In genomic region chr18:57210101-57210661, GRCh38 we compare ENCODE assay signal across 8 cellular contexts.
DNase-seq lines count a peak whose midpoint lies in the region; ATAC-seq, FAIRE-seq and TF ChIP-seq lines count a peak whose summit lies in the region.

No MANE protein-coding gene starts in this region.

- DNase-seq in A549 (ENCODE audit: low read depth in 1 of 2, low spot score in 1 of 2) (peak; percentile 66 to 76), NCI-H2196 treated with DMSO at 0.1 percent for 48 hours (lab: John Stamatoyannopoulos, UW; ENCODE audit: unreplicated experiment) (peak; percentile 5), astrocyte of the hippocampus (ENCODE audit: low read depth, low spot score) (peak; percentile 89), smooth muscle cell (lab: John Stamatoyannopoulos, UW; ENCODE audit: unreplicated experiment) (peak; percentile 6)

- TF ChIP-seq POLR2A in A549 (IDR thresholded peaks at IDR 0.05; ENCODE audit: low read length) = no peak

- peaks cover 8% of the 10 kb centered on the region for H3F3A ChIP-seq in smooth muscle cell (ENCODE audit: low read depth)

- H3K4me3 ChIP-seq in A549 = no peak overlapping the region
- H3K4me3 ChIP-seq in iPS-20b (ENCODE audit: low read length) = peak overlapping the region; percentile 47
- H3K4me3 ChIP-seq in smooth muscle cell = peak overlapping the region; percentile 35

- peak overlapping the region; percentile 6; the same call in 1 of the 2 replicates for H3K9ac ChIP-seq in iPS-20b (ENCODE audit: low read depth, low read length)
- no peak overlapping the region for H3K9ac ChIP-seq in smooth muscle cell (ENCODE audit: low read depth)

- no peak for TF ChIP-seq RAD21 in A549 (conservative IDR thresholded peaks at IDR 0.05 in 1 of 2, IDR thresholded peaks at IDR 0.05 in 1 of 2)

- POLR2A ChIA-PET in A549 (lab: Yijun Ruan, JAX) = no interaction called here

- no peaks in the 10 kb centered on the region for H3K79me2 ChIP-seq in smooth muscle cell (ENCODE audit: low read depth)

- ATAC-seq in A549 (peak; percentile 100), GM18517 (IDR thresholded peaks at IDR 0.05; ENCODE audit: unreplicated experiment) (peak; percentile 40), HG02981 (IDR thresholded peaks at IDR 0.05; ENCODE audit: unreplicated experiment) (no peak), GM21390 (IDR thresholded peaks at IDR 0.05; ENCODE audit: unreplicated experiment) (no peak)

- H3K27ac ChIP-seq in A549 (peak overlapping the region; percentile 59 to 85), iPS-20b (ENCODE audit: low read length) (no peak overlapping the region), smooth muscle cell (ENCODE audit: low read depth) (peak overlapping the region; percentile 55)

- TF ChIP-seq EP300 in A549 (IDR thresholded peaks at IDR 0.05) = no peak

- TF ChIP-seq CTCF in A549 (IDR thresholded peaks at IDR 0.05) (no peak), smooth muscle cell (IDR thresholded peaks at IDR 0.05; ENCODE audit: borderline replicate concordance, insufficient read depth, poor library complexity, severe bottlenecking) (no peak)

- no peaks in the 10 kb centered on the region for H3K9me3 ChIP-seq in A549
- H3K9me3 ChIP-seq in iPS-20b (ENCODE audit: insufficient read depth, low read depth, low read length) = no peaks in the 10 kb centered on the region
- H3K9me3 ChIP-seq in smooth muscle cell (replicated peaks; ENCODE audit: low read depth) = no peaks in the 10 kb centered on the region

- H2AFZ ChIP-seq in smooth muscle cell (ENCODE audit: low read depth) = peak overlapping the region; percentile 78

- peak overlapping the region; percentile 78 for H3K4me2 ChIP-seq in A549
- H3K4me2 ChIP-seq in smooth muscle cell = peak overlapping the region; percentile 81

- H3K27me3 ChIP-seq in iPS-20b (ENCODE audit: insufficient read depth, low read length) (peaks cover 5% of the 10 kb centered on the region; the same call in 1 of the 2 replicates), smooth muscle cell (ENCODE audit: low read depth) (no peaks in the 10 kb centered on the region)

- H3K4me1 ChIP-seq in A549 (peaks cover 24% of the 10 kb centered on the region), iPS-20b (ENCODE audit: insufficient read depth, low read length) (peaks cover 34% of the 10 kb centered on the region), smooth muscle cell (ENCODE audit: low read depth) (peaks cover 15% of the 10 kb centered on the region)

- CTCF ChIA-PET in A549 (lab: Yijun Ruan, JAX) = no interaction called here

- H3K36me3 ChIP-seq in iPS-20b (ENCODE audit: insufficient read depth, low read depth, low read length) (no peaks in the 10 kb centered on the region), smooth muscle cell (ENCODE audit: low read depth) (no peaks in the 10 kb centered on the region)

- H4K20me1 ChIP-seq in smooth muscle cell (ENCODE audit: low read depth) = no peaks in the 10 kb centered on the region

- under 1% methylated on average over 11 of the region's 11 CpGs for WGBS in A549 (ENCODE audit: missing lambda C conversion rate)
- 4% methylated on average over 11 of the region's 11 CpGs for WGBS in smooth muscle cell (ENCODE audit: low lambda C conversion rate)

- no peak for FAIRE-seq in A549 (lab: Jason Lieb, UNC)

TF ChIP-seq in A549, 52 proteins besides CTCF, POLR2A, EP300 and RAD21:
- TF ChIP-seq FOSL2 (IDR thresholded peaks at IDR 0.05) = peak; percentile 18; the same call in 1 of the 2 replicates
- peak; percentile 80 for TF ChIP-seq FOSL2 (CRISPR knock-in tag; IDR thresholded peaks at IDR 0.05)
- TF ChIP-seq JUN (IDR thresholded peaks at IDR 0.05) = no peak
- TF ChIP-seq EHMT2 (IDR thresholded peaks at IDR 0.05; ENCODE audit: low read depth) = no peak
- no peak for TF ChIP-seq TP53 (CRISPR knock-in tag; IDR thresholded peaks at IDR 0.05)
- peak; percentile 27 for TF ChIP-seq MAFK (IDR thresholded peaks at IDR 0.05; ENCODE audit: partially characterized antibody)
- TF ChIP-seq GATA3 (IDR thresholded peaks at IDR 0.05; ENCODE audit: borderline replicate concordance) = no peak
- no peak for TF ChIP-seq ZNF302 (CRISPR knock-in tag; IDR thresholded peaks at IDR 0.05)
- TF ChIP-seq HOXB5 (CRISPR knock-in tag; IDR thresholded peaks at IDR 0.05) = no peak
- no peak for TF ChIP-seq MAX (IDR thresholded peaks at IDR 0.05)
- TF ChIP-seq CHD2 (IDR thresholded peaks at IDR 0.05; ENCODE audit: low read length, partially characterized antibody) = no peak
- TF ChIP-seq HOXB13 (CRISPR knock-in tag; IDR thresholded peaks at IDR 0.05; ENCODE audit: low read depth) = no peak
- no peak for TF ChIP-seq NPAS2 (CRISPR knock-in tag; IDR thresholded peaks at IDR 0.05; ENCODE audit: borderline replicate concordance)
- TF ChIP-seq EHF (CRISPR knock-in tag; IDR thresholded peaks at IDR 0.05) = no peak

Comparison
In these comparisons a context has a peak if more than half of its experiments do, and no peak if none do; other contexts are left out.
1. ATAC-seq: peak in A549 (2 of 2) and GM18517 (single experiment); none in HG02981 (single experiment) and GM21390 (single experiment).
2. DNase-seq: peak in every context shown above with its lines; median percentile 89 in astrocyte of the hippocampus; 71 in A549; 6 in smooth muscle cell; 5 in NCI-H2196 treated with DMSO at 0.1 percent for 48 hours.